ENCODE assay signal across 19 cellular contexts in genomic region chrX:10582215-10582733, GRCh38. TPM values are rescaled to one million over a fixed set of nuclear protein-coding genes. Genes with fewer than 3 reads are reported as not detected.
DNase-seq lines count a peak whose midpoint lies in the region; ATAC-seq, FAIRE-seq and TF ChIP-seq lines count a peak whose summit lies in the region.
"Had no signal": no experiment of that assay in that cellular context is flagged by ENCODE, and none has a peak within 500 bp of the region (broad histone marks: within the 10 kb centered on the region; RNA-seq: fewer than 3 reads in every experiment).

No MANE protein-coding gene starts in this region.

- BruUV-seq in HCT116 (replicated peaks; lab: Mats Ljungman, UMichigan) (no TSS peak), Panc1 (replicated peaks; lab: Mats Ljungman, UMichigan) (no TSS peak), endothelial cell of umbilical vein (replicated peaks; lab: Mats Ljungman, UMichigan) (no TSS peak)

- intact Hi-C loops in HCT116 (cut with micrococcal nuclease), result no loop called here
- intact Hi-C loops in Panc1 (cut with micrococcal nuclease; ENCODE audit: unreplicated experiment), result no loop called here
- intact Hi-C loops in endothelial cell of umbilical vein (cut with micrococcal nuclease), result no loop called here
- intact Hi-C loops in pancreas (cut with DNase I), result no loop called here
- intact Hi-C loops in transverse colon (cut with DNase I; ENCODE audit: low total_unique reads), result no loop called here

- H2AFZ ChIP-seq in HCT116 (ENCODE audit: low read depth, low read length, poor library complexity, severe bottlenecking) (no peak overlapping the region), endothelial cell of umbilical vein (ENCODE audit: low read depth, low read length) (no peak overlapping the region), SK-N-SH (ENCODE audit: low read depth) (no peak overlapping the region)
- H2AFZ ChIP-seq: GM23338 had no signal

- in situ Hi-C loops in Panc1 (cut with HindIII; ENCODE audit: low pct_unique_long_range_greater_than_20kb, low sequenced_read_pairs) (no loop called here), transverse colon (cut with MboI; ENCODE audit: low pct_ligation_motif_present in 1 of 4, low pct_unique_long_range_greater_than_20kb in 1 of 4, low sequenced_read_pairs in 3 of 4) (no loop called here)

- TF ChIP-seq CTCF in HCT116 (IDR thresholded peaks at IDR 0.05 in 2 of 3, conservative IDR thresholded peaks at IDR 0.05 in 1 of 3; ENCODE audit: borderline replicate concordance in 1 of 3, insufficient read depth in 1 of 3, low read depth in 2 of 3, low read length in 2 of 3) (no peak), Panc1 (IDR thresholded peaks at IDR 0.05) (no peak), endothelial cell of umbilical vein (IDR thresholded peaks at IDR 0.05; ENCODE audit: extremely low read depth in 1 of 2, insufficient read depth in 1 of 2, low read depth in 1 of 2, low read length in 2 of 2) (no peak), pancreas (IDR thresholded peaks at IDR 0.05) (no peak), transverse colon (IDR thresholded peaks at IDR 0.05) (no peak), SK-N-SH (IDR thresholded peaks at IDR 0.05) (no peak)

- H3K9me1 ChIP-seq in endothelial cell of umbilical vein (replicated peaks; ENCODE audit: control insufficient read depth, extremely low read depth, insufficient read depth, low read length), result no peaks in the 10 kb centered on the region

- H3K36me3 Mint-ChIP-seq in activated T-cell treated with anti-CD3 and anti-CD28 coated beads, Interleukin-2, amount 50 U/mL, for 72 hours (ENCODE audit: insufficient read depth in 2 of 2), result no peaks in the 10 kb centered on the region

- H3F3A ChIP-seq in SK-N-SH (replicated peaks; ENCODE audit: insufficient read depth), result peaks cover 2% of the 10 kb centered on the region

- H3K9me3 ChIP-seq in HCT116 (ENCODE audit: control insufficient read depth in 1 of 2, insufficient read depth in 1 of 2, low read depth in 1 of 2, low read length in 2 of 2) (no peaks in the 10 kb centered on the region), Panc1 (ENCODE audit: control insufficient read depth, insufficient read depth, low read depth, low read length) (peaks cover 4% of the 10 kb centered on the region; the same call in 1 of the 2 replicates), endothelial cell of umbilical vein (replicated peaks; ENCODE audit: control insufficient read depth, insufficient read depth, low read length) (no peaks in the 10 kb centered on the region), pancreas (no peaks in the 10 kb centered on the region), transverse colon (no peaks in the 10 kb centered on the region), SK-N-SH (no peaks in the 10 kb centered on the region)
- H3K9me3 ChIP-seq: sigmoid colon had no signal

- no peaks in the 10 kb centered on the region for H3K4me1 Mint-ChIP-seq in activated T-cell treated with anti-CD3 and anti-CD28 coated beads, Interleukin-2, amount 50 U/mL, for 72 hours (ENCODE audit: low read depth)
- H3K4me1 Mint-ChIP-seq: activated T-helper 17 cell treated with anti-CD3 and anti-CD28 coated beads, Interleukin-2, amount 50 U/mL, for 72 hours; stimulated activated memory B cell treated with anti-CD40 and anti-IgM and Interleukin-4, amounts not matched to agents 10 μg/mL and 1 μg/mL and 100 μg/mL, for 72 hours had no signal

- RAD21 ChIA-PET in HCT116 (lab: Charles Lee; ENCODE audit: low non-redundant PET in 1 of 2, low total read pairs in 2 of 2, uncharacterized antibody in 2 of 2, unreplicated experiment in 2 of 2), result no interaction called here

- no peak overlapping the region for H3K27ac Mint-ChIP-seq in activated T-cell treated with anti-CD3 and anti-CD28 coated beads, Interleukin-2, amount 50 U/mL, for 72 hours
- H3K27ac Mint-ChIP-seq: activated T-helper 17 cell treated with anti-CD3 and anti-CD28 coated beads, Interleukin-2, amount 50 U/mL, for 72 hours; GM23338; natural killer cell treated with Interleukin-12 subunit alpha and Interleukin-12 subunit beta and Interleukin-15 and Interleukin-18, amount 100 ng/mL, for 72 hours; stimulated activated memory B cell treated with anti-CD40 and anti-IgM and Interleukin-4, amounts not matched to agents 10 μg/mL and 1 μg/mL and 100 μg/mL, for 72 hours had no signal

- H3K4me2 ChIP-seq in HCT116 (ENCODE audit: low read length) (peak overlapping the region; percentile 80), endothelial cell of umbilical vein (ENCODE audit: insufficient read depth, low read length) (peak overlapping the region; percentile 8), SK-N-SH (no peak overlapping the region)
- H3K4me2 ChIP-seq: BLaER1, GM23338 had no signal

- TF ChIP-seq EP300 in transverse colon (IDR thresholded peaks at IDR 0.05; ENCODE audit: low read depth) (no peak), SK-N-SH (IDR thresholded peaks at IDR 0.05; ENCODE audit: borderline replicate concordance in 1 of 2, low read depth in 1 of 2, low read length in 1 of 2) (no peak)

- no peaks in the 10 kb centered on the region for H4K20me1 ChIP-seq in HCT116 (ENCODE audit: insufficient read depth)
- H4K20me1 ChIP-seq in endothelial cell of umbilical vein (replicated peaks; ENCODE audit: control insufficient read depth, extremely low read depth, insufficient read depth, low read length), result no peaks in the 10 kb centered on the region
- H4K20me1 ChIP-seq in SK-N-SH (ENCODE audit: insufficient read depth), result no peaks in the 10 kb centered on the region
- H4K20me1 ChIP-seq: BLaER1 had no signal

- CTCF ChIA-PET in HCT116 (lab: Charles Lee) (interaction anchor here (1.8 kb wide), 1 partner anchor 16 kb away, joined by 4 read pairs; no protein-coding TSS in a partner anchor), Panc1 (lab: Charles Lee) (no interaction called here), endothelial cell of umbilical vein (lab: Charles Lee) (interaction anchor here (1.4 kb wide), 1 partner anchor 16 kb away, joined by 6 read pairs; no protein-coding TSS in a partner anchor), SK-N-SH (lab: Yijun Ruan, JAX) (interaction anchor here (1.3 kb wide), 1 partner anchor 16 kb away, joined by 3 read pairs; no protein-coding TSS in a partner anchor)

- H3K4me3 ChIP-seq in HCT116 (replicated peaks in 1 of 2; ENCODE audit: low read depth in 1 of 2, low read length in 2 of 2) (no peak overlapping the region), Panc1 (ENCODE audit: low read depth in 2 of 2, low read length in 2 of 2) (no peak overlapping the region), endothelial cell of umbilical vein (replicated peaks in 1 of 3; ENCODE audit: insufficient read depth in 1 of 3, low read depth in 1 of 3, low read length in 3 of 3) (no peak overlapping the region), pancreas (no peak overlapping the region), transverse colon (no peak overlapping the region), SK-N-SH (ENCODE audit: low read depth in 2 of 2, low read length in 1 of 2) (no peak overlapping the region)
- H3K4me3 ChIP-seq: BLaER1, esophagus muscularis mucosa, GM23338, sigmoid colon, uterus had no signal

- H3K9me2 ChIP-seq in HCT116 (ENCODE audit: insufficient read depth) (no peaks in the 10 kb centered on the region), SK-N-SH (no peaks in the 10 kb centered on the region)

- FAIRE-seq in endothelial cell of umbilical vein (lab: Jason Lieb, UNC) (no peak), pancreas (lab: Jason Lieb, UNC) (no peak)
- FAIRE-seq: HTR-8/SVneo had no signal

- H3K9me3 Mint-ChIP-seq in activated T-cell treated with anti-CD3 and anti-CD28 coated beads, Interleukin-2, amount 50 U/mL, for 72 hours, result peaks cover 0 to 5% of the 10 kb centered on the region in 2 donors
- H3K9me3 Mint-ChIP-seq: stimulated activated memory B cell treated with anti-CD40 and anti-IgM and Interleukin-4, amounts not matched to agents 10 μg/mL and 1 μg/mL and 100 μg/mL, for 72 hours had no signal

- TF ChIP-seq RAD21 in HCT116 (IDR thresholded peaks at IDR 0.05; ENCODE audit: low read depth) (no peak), SK-N-SH (IDR thresholded peaks at IDR 0.05; ENCODE audit: low read length) (no peak)

- no peak for TF ChIP-seq POLR2A in HCT116 (IDR thresholded peaks at IDR 0.05; ENCODE audit: borderline replicate concordance, extremely low read depth, insufficient read depth, insufficient read length)
- no peak for TF ChIP-seq POLR2A in endothelial cell of umbilical vein (IDR thresholded peaks at IDR 0.05; ENCODE audit: low read depth, low read length)
- no peak for TF ChIP-seq POLR2A in transverse colon (IDR thresholded peaks at IDR 0.05)

- peak; percentile 29 for DNase-seq in HCT116 (ENCODE audit: low read depth, low spot score)
- no peak for DNase-seq in Panc1 (ENCODE audit: low read depth, low spot score)
- DNase-seq in endothelial cell of umbilical vein (ENCODE audit: low read depth, low spot score), result peak; percentile 73
- no peak for DNase-seq in pancreas
- DNase-seq in transverse colon, result no peak
- DNase-seq in SK-N-SH, result no peak
- DNase-seq in NCI-H1105 (lab: John Stamatoyannopoulos, UW), result no peak
- DNase-seq in activated T-cell treated with anti-CD3 and anti-CD28 coated beads, Interleukin-2, amount 50 U/mL, for 72 hours, result no peak
- DNase-seq: amniotic stem cell, sigmoid colon, uterus had no signal

- H3K4me3 Mint-ChIP-seq in activated T-cell treated with anti-CD3 and anti-CD28 coated beads, Interleukin-2, amount 50 U/mL, for 72 hours, result no peak overlapping the region
- H3K4me3 Mint-ChIP-seq: activated T-helper 17 cell treated with anti-CD3 and anti-CD28 coated beads, Interleukin-2, amount 50 U/mL, for 72 hours; GM23338; natural killer cell treated with Interleukin-12 subunit alpha and Interleukin-12 subunit beta and Interleukin-15 and Interleukin-18, amount 100 ng/mL, for 72 hours; stimulated activated memory B cell treated with anti-CD40 and anti-IgM and Interleukin-4, amounts not matched to agents 10 μg/mL and 1 μg/mL and 100 μg/mL, for 72 hours had no signal

- H3K36me3 ChIP-seq in HCT116 (ENCODE audit: control insufficient read depth in 1 of 2, insufficient read depth in 2 of 2, low read length in 2 of 2), result no peaks in the 10 kb centered on the region
- no peaks in the 10 kb centered on the region for H3K36me3 ChIP-seq in Panc1 (ENCODE audit: control insufficient read depth, insufficient read depth, low read length)
- H3K36me3 ChIP-seq in endothelial cell of umbilical vein (ENCODE audit: control insufficient read depth in 2 of 2, extremely low read depth in 1 of 2, insufficient read depth in 2 of 2, low read length in 2 of 2), result no peaks in the 10 kb centered on the region
- H3K36me3 ChIP-seq in pancreas, result no peaks in the 10 kb centered on the region
- no peaks in the 10 kb centered on the region for H3K36me3 ChIP-seq in transverse colon
- H3K36me3 ChIP-seq in SK-N-SH (replicated peaks in 1 of 2; ENCODE audit: control insufficient read depth in 1 of 2, insufficient read depth in 2 of 2, low read length in 1 of 2), result no peaks in the 10 kb centered on the region
- H3K36me3 ChIP-seq: BLaER1, esophagus muscularis mucosa, sigmoid colon, uterus had no signal

- H3K79me2 ChIP-seq in HCT116 (ENCODE audit: insufficient read depth, low read length), result peaks cover 83% of the 10 kb centered on the region
- peaks cover 2% of the 10 kb centered on the region for H3K79me2 ChIP-seq in endothelial cell of umbilical vein (ENCODE audit: control insufficient read depth, insufficient read depth, low read length)
- no peaks in the 10 kb centered on the region; the same call in 1 of the 2 replicates for H3K79me2 ChIP-seq in SK-N-SH (ENCODE audit: insufficient read depth)

- H3K9ac ChIP-seq in HCT116 (ENCODE audit: low read length) (no peak overlapping the region; the same call in 1 of the 2 replicates), endothelial cell of umbilical vein (replicated peaks; ENCODE audit: extremely low read depth, insufficient read depth, low read length) (peak overlapping the region; percentile 9), SK-N-SH (no peak overlapping the region)
- H3K9ac ChIP-seq: BLaER1 had no signal

- 30 to 39% methylated on average over 3 of the region's 3 CpGs for WGBS in pancreas, 2 donors
- 69% methylated on average over 3 of the region's 3 CpGs; no CpG with 5 or more reads in 1 of the 2 donors for WGBS in transverse colon (ENCODE audit: low coverage in 1 of 2), 2 donors
- 34% methylated on average over 3 of the region's 3 CpGs for WGBS in SK-N-SH (ENCODE audit: low lambda C conversion rate)

- H3K27me3 Mint-ChIP-seq in activated T-cell treated with anti-CD3 and anti-CD28 coated beads, Interleukin-2, amount 50 U/mL, for 72 hours (ENCODE audit: low read depth), result no peaks in the 10 kb centered on the region
- H3K27me3 Mint-ChIP-seq: activated T-helper 17 cell treated with anti-CD3 and anti-CD28 coated beads, Interleukin-2, amount 50 U/mL, for 72 hours; stimulated activated memory B cell treated with anti-CD40 and anti-IgM and Interleukin-4, amounts not matched to agents 10 μg/mL and 1 μg/mL and 100 μg/mL, for 72 hours had no signal

- POLR2A ChIA-PET in HCT116 (lab: Charles Lee) (no interaction called here), Panc1 (lab: Charles Lee) (no interaction called here), endothelial cell of umbilical vein (lab: Charles Lee) (interaction anchor here (0.6 kb wide), 1 partner anchor 386 kb away, joined by 3 read pairs; no protein-coding TSS in a partner anchor), SK-N-SH (lab: Yijun Ruan, JAX) (no interaction called here)

- peaks cover 48 to 67% of the 10 kb centered on the region in 2 experiments for H3K4me1 ChIP-seq in HCT116 (ENCODE audit: control insufficient read depth in 1 of 2, insufficient read depth in 2 of 2, low read length in 2 of 2)
- H3K4me1 ChIP-seq in Panc1 (ENCODE audit: control insufficient read depth, insufficient read depth, low read length), result peaks cover 14% of the 10 kb centered on the region
- H3K4me1 ChIP-seq in endothelial cell of umbilical vein (ENCODE audit: control insufficient read depth, extremely low read depth, insufficient read depth, low read length), result peaks cover 34% of the 10 kb centered on the region
- H3K4me1 ChIP-seq in pancreas, result no peaks in the 10 kb centered on the region
- no peaks in the 10 kb centered on the region for H3K4me1 ChIP-seq in transverse colon
- H3K4me1 ChIP-seq in SK-N-SH (ENCODE audit: control insufficient read depth in 1 of 2, insufficient read depth in 2 of 2, low read depth in 1 of 2, low read length in 1 of 2), result no peaks in the 10 kb centered on the region; a peak in 1 of 4 replicates
- H3K4me1 ChIP-seq: BLaER1, uterus had no signal

- dilution Hi-C loops in endothelial cell of umbilical vein (cut with MboI; ENCODE audit: extremely low pct_ligation_motif_present, low sequenced_read_pairs), result no loop called here

- H3K27me3 ChIP-seq in HCT116 (ENCODE audit: insufficient read depth, low read length), result no peaks in the 10 kb centered on the region
- no peaks in the 10 kb centered on the region for H3K27me3 ChIP-seq in Panc1 (ENCODE audit: control insufficient read depth, insufficient read depth, low read length)
- H3K27me3 ChIP-seq in endothelial cell of umbilical vein (ENCODE audit: control insufficient read depth in 2 of 2, insufficient read depth in 2 of 2, low read length in 2 of 2), result no peaks in the 10 kb centered on the region
- no peaks in the 10 kb centered on the region for H3K27me3 ChIP-seq in pancreas
- no peaks in the 10 kb centered on the region for H3K27me3 ChIP-seq in transverse colon
- H3K27me3 ChIP-seq in SK-N-SH (ENCODE audit: insufficient read depth), result no peaks in the 10 kb centered on the region
- H3K27me3 ChIP-seq: esophagus muscularis mucosa, sigmoid colon, uterus had no signal

- H3K27ac ChIP-seq in HCT116 (ENCODE audit: low read depth, low read length), result peak overlapping the region; percentile 85; the same call in 1 of the 2 replicates
- H3K27ac ChIP-seq in Panc1 (ENCODE audit: low read length), result peak overlapping the region; percentile 87
- H3K27ac ChIP-seq in endothelial cell of umbilical vein (ENCODE audit: insufficient read depth, low read depth, low read length), result peak overlapping the region; percentile 51
- H3K27ac ChIP-seq in pancreas, result no peak overlapping the region
- H3K27ac ChIP-seq in transverse colon, result no peak overlapping the region
- H3K27ac ChIP-seq in SK-N-SH (ENCODE audit: low read depth in 2 of 2, low read length in 1 of 2), result no peak overlapping the region
- H3K27ac ChIP-seq: BLaER1, esophagus muscularis mucosa, uterus had no signal

- ATAC-seq in HCT116 (no peak), Panc1 (peak; percentile 88), pancreas (peak in 3 of 4 donors; percentile 44 to 71 (median 48))
- no peak for ATAC-seq in activated T-cell treated with anti-CD3 and anti-CD28 coated beads, Interleukin-2, amount 50 U/mL, for 72 hours (replicated peaks in 1 of 2)
- ATAC-seq: activated T-helper 17 cell treated with anti-CD3 and anti-CD28 coated beads, Interleukin-2, amount 50 U/mL, for 72 hours; GM23338; natural killer cell treated with Interleukin-12 subunit alpha and Interleukin-12 subunit beta and Interleukin-15 and Interleukin-18, amount 100 ng/mL, for 72 hours; SK-N-SH treated with all-trans-retinoic acid at 6 μM for 48 hours; stimulated activated memory B cell treated with anti-CD40 and anti-IgM and Interleukin-4, amounts not matched to agents 10 μg/mL and 1 μg/mL and 100 μg/mL, for 72 hours had no signal

RNA-seq across cellular contexts. Expression of gene MID1, which starts 38.1 kb away (rescaled TPM):
- total RNA-seq in HCT116 (2021; ENCODE audit: unreplicated experiment) (48.8 TPM), Panc1 (2021; ENCODE audit: unreplicated experiment) (32.4 TPM), endothelial cell of umbilical vein (24.5 and 29.8 TPM in 2 replicates), pancreas (10 to 100 TPM in 2 of 6 donors, 1 to 10 TPM in 4; 3.9 to 19.2 (median 5.3) TPM), transverse colon (10 to 100 TPM; 27.0 to 85.2 (median 37.7) TPM)
- polyA plus RNA-seq in HCT116 (2012), result 18.3 and 21.7 TPM in 2 replicates
- polyA plus RNA-seq in Panc1 (2012; ENCODE audit: insufficient read length), result 14.0 TPM
- polyA plus RNA-seq in endothelial cell of umbilical vein (18.1 and 21.3 TPM in 2 replicates), pancreas (1 to 10 TPM; 3.3 to 3.5 TPM), SK-N-SH (2012; rRNA removed) (8.5 and 10.4 TPM in 2 replicates)
- 11.7 and 15.2 TPM in 2 replicates for polyA plus RNA-seq in endothelial cell of umbilical vein (2011; cell fraction: cytosol; rRNA removed)
- polyA plus RNA-seq in endothelial cell of umbilical vein (2011; cell fraction: nucleus; rRNA removed), result 76.8 and 83.8 TPM in 2 replicates
- 20.4 and 23.7 TPM in 2 replicates for polyA plus RNA-seq in endothelial cell of umbilical vein (2012)
- polyA minus RNA-seq in endothelial cell of umbilical vein, result 59.9 and 81.1 TPM in 2 replicates
- polyA minus RNA-seq in endothelial cell of umbilical vein (2011; cell fraction: cytosol; rRNA and poly(A)+ RNA removed), result 13.6 TPM
- 101 and 113 TPM in 2 replicates for polyA minus RNA-seq in endothelial cell of umbilical vein (2011; cell fraction: nucleus; rRNA and poly(A)+ RNA removed)
- polyA plus RNA-seq in SK-N-SH (2012; cell fraction: cytosol; rRNA removed), result 5.3 and 5.8 TPM in 2 replicates
- 20.1 and 27.9 TPM in 2 replicates for polyA plus RNA-seq in SK-N-SH (2012; cell fraction: nucleus; rRNA removed)
- total RNA-seq in activated T-cell treated with anti-CD3 and anti-CD28 coated beads, Interleukin-2, amount 50 U/mL, for 72 hours, result 1 to 10 TPM in 1 of 2 donors, under 1 TPM in 1; 0.60 to 1.1 TPM

Comparison
In these comparisons a context has a peak if more than half of its experiments do, and no peak if none do; other contexts are left out.
1. ATAC-seq: peak in Panc1 (single experiment) and pancreas (3 of 4); none in HCT116 (single experiment) and activated T-cell treated with anti-CD3 and anti-CD28 coated beads, Interleukin-2, amount 50 U/mL, for 72 hours (0 of 2).
2. DNase-seq: peak in HCT116 (single experiment) and endothelial cell of umbilical vein (single experiment); none in Panc1 (single experiment), pancreas (0 of 6), transverse colon (single experiment), SK-N-SH (single experiment), NCI-H1105 (single experiment) and activated T-cell treated with anti-CD3 and anti-CD28 coated beads, Interleukin-2, amount 50 U/mL, for 72 hours (0 of 2).
3. H3K27ac ChIP-seq: peak in HCT116 (single experiment), Panc1 (single experiment) and endothelial cell of umbilical vein (single experiment); none in pancreas (0 of 4), transverse colon (0 of 4) and SK-N-SH (0 of 2).